In the genomic region with DNA sequence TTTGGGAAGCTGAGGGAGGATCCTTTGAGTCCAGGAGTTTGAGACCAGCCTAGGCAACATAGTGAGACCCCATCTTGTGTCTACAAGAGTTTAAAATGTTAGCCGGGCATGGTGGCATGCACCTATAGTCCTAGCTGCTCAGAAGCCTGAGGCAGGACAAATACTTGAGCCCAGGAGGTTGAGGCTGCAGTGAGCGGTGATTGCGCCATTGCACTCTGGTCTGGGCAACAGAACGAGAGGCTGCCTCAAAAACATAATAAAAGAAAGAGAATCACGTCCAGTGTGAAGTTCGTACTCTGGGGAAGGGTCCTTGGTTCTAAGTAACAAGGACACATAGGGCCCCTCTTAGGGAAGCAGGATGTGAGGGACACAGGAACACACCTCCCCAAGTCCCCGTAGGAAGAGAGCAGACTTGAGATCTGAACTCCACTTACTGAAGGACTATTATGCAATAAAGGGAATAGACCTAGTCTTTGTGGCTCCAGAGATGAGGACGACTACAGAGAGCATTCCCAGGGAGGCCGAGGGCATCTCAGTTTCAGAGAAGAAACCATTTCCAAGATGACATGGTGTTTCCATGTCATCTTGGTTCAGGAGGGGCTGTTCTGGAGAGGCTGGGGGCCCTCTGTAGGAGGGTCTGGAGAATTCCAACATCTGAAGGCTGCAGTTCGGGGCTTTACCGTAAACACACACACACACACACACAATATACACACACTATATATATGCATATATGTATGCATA, we compare ENCODE assay signal across 12 cellular contexts. TPM values are rescaled to one million over a fixed set of nuclear protein-coding genes. Genes with fewer than 3 reads are reported as not detected.
A peak's percentile ranks its signal among the peaks of the same experiment; 100 is the strongest.
DNase-seq lines count a peak whose midpoint lies in the region; ATAC-seq and TF ChIP-seq lines count a peak whose summit lies in the region.
"Had no signal": no experiment of that assay in that cellular context is flagged by ENCODE, and none has a peak within 500 bp of the region (broad histone marks: within the 10 kb centered on the region; RNA-seq: fewer than 3 reads in every experiment).

No MANE protein-coding gene starts in this region.

- no peak overlapping the region for H3K9ac ChIP-seq in muscle layer of colon (ENCODE audit: low read length)

- DNase-seq in Right ventricle myocardium inferior (ENCODE audit: missing footprints) (no peak), cardiac septum (ENCODE audit: low spot score) (no peak), dorsolateral prefrontal cortex (no peak), mesenteric fat pad (ENCODE audit: low spot score) (no peak), HUDEP-2 (lab: John Stamatoyannopoulos, UW; ENCODE audit: unreplicated experiment in 76 of 76) (no peak)
- no peak for DNase-seq in effector CD4-positive, alpha-beta T cell
- DNase-seq: NCI-H187, OCI-M1, WERI-Rb-1 had no signal

- no peaks in the 10 kb centered on the region for H3K9me3 ChIP-seq in muscle layer of colon (ENCODE audit: low read length)

- intact Hi-C loops in Right ventricle myocardium inferior (cut with DNase I) (no loop called here), cardiac septum (cut with DNase I) (no loop called here), dorsolateral prefrontal cortex (cut with DNase I) (no loop called here)

- no peak for TF ChIP-seq CTCF in dorsolateral prefrontal cortex (IDR thresholded peaks at IDR 0.05 in 54 of 56, conservative IDR thresholded peaks at IDR 0.05 in 2 of 56; ENCODE audit: low read depth in 1 of 56, partially characterized antibody in 56 of 56)

- ATAC-seq in Right ventricle myocardium inferior, result peak; percentile 40
- ATAC-seq in GM21423 (IDR thresholded peaks at IDR 0.05; ENCODE audit: unreplicated experiment), result no peak

- H3K4me3 ChIP-seq in dorsolateral prefrontal cortex, result peak overlapping the region in 17 of 59 donors; percentile 1 to 55 (median 24)
- no peak overlapping the region for H3K4me3 ChIP-seq in muscle layer of colon (ENCODE audit: low read depth in 1 of 2, low read length in 2 of 2)

- peak overlapping the region in 52 of 59 donors; percentile 4 to 89 (median 68) for H3K27ac ChIP-seq in dorsolateral prefrontal cortex
- peak overlapping the region; percentile 58 for H3K27ac ChIP-seq in muscle layer of colon (ENCODE audit: low read depth, low read length)
- H3K27ac ChIP-seq: WERI-Rb-1 had no signal

- no peaks in the 10 kb centered on the region for H3K27me3 ChIP-seq in dorsolateral prefrontal cortex
- no peaks in the 10 kb centered on the region for H3K27me3 ChIP-seq in muscle layer of colon (ENCODE audit: control insufficient read depth in 1 of 2, insufficient read depth in 2 of 2, low read length in 2 of 2)

- no peaks in the 10 kb centered on the region for H3K36me3 ChIP-seq in muscle layer of colon (ENCODE audit: insufficient read depth, low read length)
- H3K36me3 ChIP-seq: WERI-Rb-1 had no signal

- H3K4me1 ChIP-seq in muscle layer of colon (ENCODE audit: insufficient read depth, low read length), result no peaks in the 10 kb centered on the region

RNA-seq across cellular contexts. Expression of gene ENO1, which starts 10.8 kb away (rescaled TPM):
- total RNA-seq in Right ventricle myocardium inferior, result 169 TPM
- 166 TPM for total RNA-seq in cardiac septum
- 100 to 1,000 TPM; 469 to 938 (median 635) TPM for total RNA-seq in dorsolateral prefrontal cortex
- 863 TPM for total RNA-seq in mesenteric fat pad

RNA-seq across cellular contexts. Expression of gene CA6, which starts 56.4 kb away (rescaled TPM):
- total RNA-seq in Right ventricle myocardium inferior (0.19 TPM), cardiac septum (not detected), dorsolateral prefrontal cortex (under 1 TPM in 1 of 120 experiments, not detected in 119; 0.65 TPM), mesenteric fat pad (not detected)
- total RNA-seq: pulmonary artery endothelial cell had no signal
